In genomic region chr12:117901631-117902030, GRCh38 we compare ENCODE assay signal across 25 cellular contexts.
DNase-seq lines count a peak whose midpoint lies in the region; ATAC-seq and TF ChIP-seq lines count a peak whose summit lies in the region.
"Had no signal": no experiment of that assay in that cellular context is flagged by ENCODE, and none has a peak within 500 bp of the region (broad histone marks: within the 10 kb centered on the region; RNA-seq: fewer than 3 reads in every experiment).

No MANE protein-coding gene starts in this region.

- WGBS in suprapubic skin, result 74% methylated on average over 8 of the region's 8 CpGs

- no peak for TF ChIP-seq CTCF in colonic mucosa (IDR thresholded peaks at IDR 0.05)
- no peak for TF ChIP-seq CTCF in mucosa of descending colon (IDR thresholded peaks at IDR 0.05)
- no peak for TF ChIP-seq CTCF in suprapubic skin (IDR thresholded peaks at IDR 0.05)

- no peak overlapping the region for H3K9ac ChIP-seq in colonic mucosa (ENCODE audit: low read depth in 2 of 2, low read length in 2 of 2)
- H3K9ac ChIP-seq: BLaER1 had no signal

- no peaks in the 10 kb centered on the region for H3K4me1 Mint-ChIP-seq in T-helper 17 cell
- H3K4me1 Mint-ChIP-seq: CD14-positive monocyte; CD4-positive, CD25-positive, alpha-beta regulatory T cell; CD8-positive, alpha-beta memory T cell had no signal

- no peaks in the 10 kb centered on the region for H3K27me3 ChIP-seq in colonic mucosa
- H3K27me3 ChIP-seq in suprapubic skin, result no peaks in the 10 kb centered on the region
- H3K27me3 ChIP-seq: BE2C, BLaER1 had no signal

- no peaks in the 10 kb centered on the region for H3K27me3 Mint-ChIP-seq in T-helper 17 cell
- H3K27me3 Mint-ChIP-seq: CD4-positive, CD25-positive, alpha-beta regulatory T cell had no signal

- intact Hi-C loops in colonic mucosa (cut with DNase I) (no loop called here), mucosa of descending colon (cut with DNase I, micrococcal nuclease) (no loop called here)

- H3K4me3 Mint-ChIP-seq in T-helper 17 cell, result no peak overlapping the region
- H3K4me3 Mint-ChIP-seq: CD4-positive, alpha-beta memory T cell; CD4-positive, CD25-positive, alpha-beta regulatory T cell; CD8-positive, alpha-beta memory T cell had no signal

- H3K4me1 ChIP-seq in colonic mucosa, result no peaks in the 10 kb centered on the region
- no peaks in the 10 kb centered on the region for H3K4me1 ChIP-seq in mucosa of descending colon (ENCODE audit: low read depth)
- H3K4me1 ChIP-seq in suprapubic skin, result no peaks in the 10 kb centered on the region
- H3K4me1 ChIP-seq: BE2C had no signal

- H3K27ac Mint-ChIP-seq in T-helper 17 cell, result no peak overlapping the region
- H3K27ac Mint-ChIP-seq: CD14-positive monocyte; CD4-positive, alpha-beta memory T cell; CD4-positive, CD25-positive, alpha-beta regulatory T cell; CD8-positive, alpha-beta memory T cell had no signal

- DNase-seq in NCI-H526 (lab: John Stamatoyannopoulos, UW), result peak; percentile 39 to 53
- peak; percentile 22 for DNase-seq in colonic mucosa
- DNase-seq in mucosa of descending colon, result peak in 1 of 3 donors; percentile 21
- DNase-seq in erythroblast (lab: John Stamatoyannopoulos, UW), result no peak
- no peak for DNase-seq in suprapubic skin (ENCODE audit: low spot score in 2 of 2)
- no peak for DNase-seq in T-helper 17 cell
- DNase-seq in NCI-H2107 treated with DMSO at 0.1 percent for 48 hours (lab: John Stamatoyannopoulos, UW; ENCODE audit: unreplicated experiment), result no peak
- DNase-seq: 8988T; ACHN; BE2C; C1 segment of cervical spinal cord; CD4-positive, alpha-beta memory T cell; CD4-positive, CD25-positive, alpha-beta regulatory T cell; CD8-positive, alpha-beta memory T cell; COR-L47; DMS 273 treated with DMSO at 0.1 percent for 48 hours; DMS153; DMS53; DMS79; DND-41; EL; GDM1 had no signal

- TF ChIP-seq EP300 in suprapubic skin (IDR thresholded peaks at IDR 0.05), result no peak

- TF ChIP-seq POLR2A in erythroblast (IDR thresholded peaks at IDR 0.05; ENCODE audit: low read length), result no peak
- TF ChIP-seq POLR2A in suprapubic skin (IDR thresholded peaks at IDR 0.05), result no peak

- no peaks in the 10 kb centered on the region for H3K36me3 ChIP-seq in colonic mucosa
- H3K36me3 ChIP-seq in mucosa of descending colon (ENCODE audit: low read depth), result no peaks in the 10 kb centered on the region
- H3K36me3 ChIP-seq in suprapubic skin, result no peaks in the 10 kb centered on the region
- H3K36me3 ChIP-seq: BE2C, BLaER1 had no signal

- H3K4me3 ChIP-seq in colonic mucosa, result no peak overlapping the region
- no peak overlapping the region for H3K4me3 ChIP-seq in mucosa of descending colon
- no peak overlapping the region for H3K4me3 ChIP-seq in suprapubic skin
- H3K4me3 ChIP-seq: BLaER1, GM12878 had no signal

- H3K36me3 Mint-ChIP-seq in T-helper 17 cell (ENCODE audit: low read depth), result no peaks in the 10 kb centered on the region
- H3K36me3 Mint-ChIP-seq: CD14-positive monocyte; CD4-positive, alpha-beta memory T cell; CD4-positive, CD25-positive, alpha-beta regulatory T cell; CD8-positive, alpha-beta memory T cell had no signal

- ATAC-seq in mucosa of descending colon (peak; percentile 69), T-helper 17 cell (no peak)
- ATAC-seq: GM12878 had no signal

- H3K27ac ChIP-seq in colonic mucosa (no peak overlapping the region), suprapubic skin (no peak overlapping the region)
- H3K27ac ChIP-seq: BLaER1 had no signal

- H3K9me3 ChIP-seq in colonic mucosa (no peaks in the 10 kb centered on the region), mucosa of descending colon (no peaks in the 10 kb centered on the region), suprapubic skin (no peaks in the 10 kb centered on the region), T-helper 17 cell (ENCODE audit: control insufficient read depth, low read length, poor library complexity, severe bottlenecking) (no peaks in the 10 kb centered on the region)
- H3K9me3 ChIP-seq: BE2C had no signal

Comparison
In these comparisons a context has a peak if more than half of its experiments do, and no peak if none do; other contexts are left out.
1. DNase-seq: peak in NCI-H526 (2 of 2) and colonic mucosa (single experiment); none in erythroblast (0 of 2), suprapubic skin (0 of 2), T-helper 17 cell (0 of 3) and NCI-H2107 treated with DMSO at 0.1 percent for 48 hours (single experiment).